9 cellular contexts compared by ENCODE assay signal in genomic region chr11:75022759-75023396, GRCh38. TPM values are rescaled to one million over a fixed set of nuclear protein-coding genes. Genes with fewer than 3 reads are reported as not detected.
DNase-seq lines count a peak whose midpoint lies in the region; ATAC-seq and TF ChIP-seq lines count a peak whose summit lies in the region.
"Had no signal": no experiment of that assay in that cellular context is flagged by ENCODE, and none has a peak within 500 bp of the region (broad histone marks: within the 10 kb centered on the region; RNA-seq: fewer than 3 reads in every experiment).

No MANE protein-coding gene starts in this region.

- H3K9me3 ChIP-seq in lower lobe of right lung = no peaks in the 10 kb centered on the region

- DNase-seq in NK-92 treated with Interleukin-12 subunit alpha and Interleukin-12 subunit beta, amount 100 ng/mL, for 24 hours (lab: John Stamatoyannopoulos, UW) = peak; percentile 38
- DNase-seq in NK-92 (lab: John Stamatoyannopoulos, UW; ENCODE audit: unreplicated experiment) (no peak), NCI-H526 treated with DMSO at 0.1 percent for 48 hours (lab: John Stamatoyannopoulos, UW) (peak; percentile 63), dermis microvascular lymphatic vessel endothelial cell (ENCODE audit: low read depth in 2 of 2) (peak; percentile 77 to 81), lower lobe of right lung (peak; percentile 76)
- peak; percentile 66 to 69 for DNase-seq in activated CD4-positive, alpha-beta T cell treated with anti-CD3 and anti-CD28 coated beads, Interleukin-2, amount 50 U/mL, for 4 hours
- DNase-seq in stimulated activated CD8-positive, alpha-beta memory T cell treated with anti-CD3 and anti-CD28 coated beads, Interleukin-12 subunit alpha, Interleukin-12 subunit beta, amount 100 ng/mL, for 1 hour (ENCODE audit: low read depth) = peak; percentile 51

- ATAC-seq in HG03280 (IDR thresholded peaks at IDR 0.05; ENCODE audit: unreplicated experiment) (peak; percentile 83), lower lobe of right lung (peak; percentile 89 to 92)

- no peak overlapping the region for H3K27ac ChIP-seq in lower lobe of right lung
- H3K27ac ChIP-seq: BLaER1 treated with 17β-estradiol and CSF1 and Interleukin-3, amounts not matched to agents 10 nM and 100 nM had no signal

- intact Hi-C loops in lower lobe of right lung (cut with DNase I) = no loop called here

- peak; percentile 99 for TF ChIP-seq CTCF in lower lobe of right lung (IDR thresholded peaks at IDR 0.05)

- no peaks in the 10 kb centered on the region for H3K27me3 ChIP-seq in lower lobe of right lung (ENCODE audit: low read depth)
- H3K27me3 ChIP-seq: BLaER1 treated with 17β-estradiol and CSF1 and Interleukin-3, amounts not matched to agents 10 nM and 100 nM had no signal

- no peak overlapping the region for H3K4me3 ChIP-seq in lower lobe of right lung
- H3K4me3 ChIP-seq: BLaER1 treated with 17β-estradiol and CSF1 and Interleukin-3, amounts not matched to agents 10 nM and 100 nM had no signal

- no peaks in the 10 kb centered on the region for H3K4me1 ChIP-seq in lower lobe of right lung

- no peaks in the 10 kb centered on the region for H3K36me3 ChIP-seq in lower lobe of right lung

RNA-seq across cellular contexts. Expression of gene NEU3, which starts 34.1 kb away (rescaled TPM):
- total RNA-seq in dermis microvascular lymphatic vessel endothelial cell (7.2 and 9.6 TPM in 2 replicates), lower lobe of right lung (10.7 TPM)
